In genomic region chr14:74543771-74544170, GRCh38 we compare ENCODE assay signal across 33 cellular contexts.
"Had no signal": no experiment of that assay in that cellular context is flagged by ENCODE, and none has a peak within 500 bp of the region (broad histone marks: within the 10 kb centered on the region; RNA-seq: fewer than 3 reads in every experiment).

No MANE protein-coding gene starts in this region.

- H3K27ac Mint-ChIP-seq: activated CD4-positive, alpha-beta memory T cell treated with anti-CD3 and anti-CD28 coated beads for 36 hours; activated CD4-positive, alpha-beta T cell treated with anti-CD3 and anti-CD28 coated beads for 36 hours; activated CD4-positive, alpha-beta T cell treated with anti-CD3 and anti-CD28 coated beads, Interleukin-2, amount 10 ng/mL, durations not matched to agents 24 days and 14 days; activated CD8-positive, alpha-beta memory T cell treated with anti-CD3 and anti-CD28 coated beads, Interleukin-2, amount 10 ng/mL, durations not matched to agents 7 days and 5 days; activated CD8-positive, alpha-beta T cell treated with anti-CD3 and anti-CD28 coated beads, Interleukin-2, amount 10 ng/mL, durations not matched to agents 7 days and 5 days; activated naive CD4-positive, alpha-beta T cell treated with anti-CD3 and anti-CD28 coated beads for 36 hours; activated naive CD4-positive, alpha-beta T cell treated with anti-CD3 and anti-CD28 coated beads, Interleukin-2, amount 50 U/mL, for 24 hours; activated naive CD8-positive, alpha-beta T cell treated with anti-CD3 and anti-CD28 coated beads for 36 hours; activated naive CD8-positive, alpha-beta T cell treated with anti-CD3 and anti-CD28 coated beads, Interleukin-2, amount 50 U/mL, for 24 hours; activated T-helper 1 cell treated with anti-CD3 and anti-CD28 coated beads, Interleukin-12 subunit alpha, Interleukin-12 subunit beta, Interleukin-2, Interleukin-4 antibody, amounts not matched to agents 30 ng/mL and 10 ng/mL and 1 ng/mL, durations not matched to agents 14 hours and 24 hours and 36 hours; activated T-helper 2 cell treated with anti-CD3 and anti-CD28 coated beads, Interferon-gamma antibody, Interleukin-2, Interleukin-4, amounts not matched to agents 10 μg/mL and 5 μg/mL and 100 μg/mL, durations not matched to agents 14 hours and 24 hours and 36 hours; brain; T-helper 17 cell had no signal

- H3K4me1 ChIP-seq: adrenal gland, breast epithelium, colonic mucosa had no signal

- H3K9me3 ChIP-seq: adrenal gland, ascending aorta, breast epithelium, colonic mucosa, esophagus squamous epithelium had no signal

- H3K9me3 Mint-ChIP-seq: activated CD4-positive, alpha-beta memory T cell treated with anti-CD3 and anti-CD28 coated beads for 36 hours; activated CD4-positive, alpha-beta T cell treated with anti-CD3 and anti-CD28 coated beads, Interleukin-2, amount 10 ng/mL, durations not matched to agents 24 days and 14 days; activated naive CD4-positive, alpha-beta T cell treated with anti-CD3 and anti-CD28 coated beads for 36 hours; activated naive CD4-positive, alpha-beta T cell treated with anti-CD3 and anti-CD28 coated beads, Interleukin-2, amount 50 U/mL, for 24 hours; activated naive CD8-positive, alpha-beta T cell treated with anti-CD3 and anti-CD28 coated beads for 36 hours; activated naive CD8-positive, alpha-beta T cell treated with anti-CD3 and anti-CD28 coated beads, Interleukin-2, amount 50 U/mL, for 24 hours; activated T-helper 1 cell treated with anti-CD3 and anti-CD28 coated beads, Interleukin-12 subunit alpha, Interleukin-12 subunit beta, Interleukin-2, Interleukin-4 antibody, amounts not matched to agents 30 ng/mL and 10 ng/mL and 1 ng/mL, durations not matched to agents 14 hours and 24 hours and 36 hours; activated T-helper 2 cell treated with anti-CD3 and anti-CD28 coated beads, Interferon-gamma antibody, Interleukin-2, Interleukin-4, amounts not matched to agents 10 μg/mL and 5 μg/mL and 100 μg/mL, durations not matched to agents 14 hours and 24 hours and 36 hours; brain had no signal

- ATAC-seq: activated CD4-positive, alpha-beta T cell treated with anti-CD3 and anti-CD28 coated beads for 36 hours; activated CD8-positive, alpha-beta memory T cell treated with anti-CD3 and anti-CD28 coated beads, Interleukin-2, amount 10 ng/mL, durations not matched to agents 7 days and 5 days; activated CD8-positive, alpha-beta T cell treated with anti-CD3 and anti-CD28 coated beads, Interleukin-2, amount 10 ng/mL, durations not matched to agents 7 days and 5 days; activated naive CD8-positive, alpha-beta T cell treated with anti-CD3 and anti-CD28 coated beads, Interleukin-2, amount 50 U/mL, for 24 hours; T-helper 17 cell had no signal

- H3K27me3 ChIP-seq: adrenal gland, ascending aorta, breast epithelium, cardiac muscle cell, colonic mucosa, esophagus squamous epithelium had no signal

- H3K36me3 Mint-ChIP-seq: activated CD4-positive, alpha-beta memory T cell treated with anti-CD3 and anti-CD28 coated beads for 36 hours; activated CD8-positive, alpha-beta memory T cell treated with anti-CD3 and anti-CD28 coated beads, Interleukin-2, amount 10 ng/mL, durations not matched to agents 7 days and 5 days; activated naive CD4-positive, alpha-beta T cell treated with anti-CD3 and anti-CD28 coated beads, Interleukin-2, amount 50 U/mL, for 24 hours; activated naive CD8-positive, alpha-beta T cell treated with anti-CD3 and anti-CD28 coated beads for 36 hours; brain had no signal

- H3K4me1 Mint-ChIP-seq: activated CD4-positive, alpha-beta T cell treated with anti-CD3 and anti-CD28 coated beads for 36 hours; activated CD4-positive, alpha-beta T cell treated with anti-CD3 and anti-CD28 coated beads, Interleukin-2, amount 10 ng/mL, durations not matched to agents 24 days and 14 days; activated CD8-positive, alpha-beta memory T cell treated with anti-CD3 and anti-CD28 coated beads, Interleukin-2, amount 10 ng/mL, durations not matched to agents 7 days and 5 days; activated naive CD4-positive, alpha-beta T cell treated with anti-CD3 and anti-CD28 coated beads, Interleukin-2, amount 50 U/mL, for 24 hours; activated naive CD8-positive, alpha-beta T cell treated with anti-CD3 and anti-CD28 coated beads for 36 hours; activated naive CD8-positive, alpha-beta T cell treated with anti-CD3 and anti-CD28 coated beads, Interleukin-2, amount 50 U/mL, for 24 hours had no signal

- H3K27ac ChIP-seq: adrenal gland, breast epithelium, cardiac muscle cell, colonic mucosa, epithelial cell of prostate, esophagus squamous epithelium had no signal

- DNase-seq: activated CD4-positive, alpha-beta memory T cell treated with anti-CD3 and anti-CD28 coated beads for 36 hours; activated CD4-positive, alpha-beta T cell treated with anti-CD3 and anti-CD28 coated beads for 36 hours; activated CD4-positive, alpha-beta T cell treated with anti-CD3 and anti-CD28 coated beads, Interleukin-2, amount 10 ng/mL, durations not matched to agents 24 days and 14 days; activated CD4-positive, CD25-positive, alpha-beta regulatory T cell; activated CD4-positive, CD25-positive, alpha-beta regulatory T cell treated with anti-CD3 and anti-CD28 coated beads, Interleukin-2, amount 50 U/mL, for 72 hours; activated CD8-positive, alpha-beta memory T cell treated with anti-CD3 and anti-CD28 coated beads, Interleukin-2, amount 10 ng/mL, durations not matched to agents 7 days and 5 days; activated CD8-positive, alpha-beta memory T cell treated with anti-CD3 and anti-CD28 coated beads, Interleukin-2, amount 50 U/mL, for 4 hours; activated CD8-positive, alpha-beta T cell treated with anti-CD3 and anti-CD28 coated beads, Interleukin-2, amount 10 ng/mL, durations not matched to agents 7 days and 5 days; activated effector memory CD4-positive, alpha-beta T cell treated with anti-CD3 and anti-CD28 coated beads, Interleukin-2, amount 50 U/mL, for 16 hours; activated naive CD4-positive, alpha-beta T cell treated with anti-CD3 and anti-CD28 coated beads for 36 hours; activated naive CD8-positive, alpha-beta T cell treated with anti-CD3 and anti-CD28 coated beads for 36 hours; activated naive CD8-positive, alpha-beta T cell treated with anti-CD3 and anti-CD28 coated beads, Interleukin-2, amount 50 U/mL, for 24 hours; activated T-cell treated with anti-CD3 and anti-CD28 coated beads, Interleukin-2, amount 50 U/mL, for 1 hour; activated T-cell treated with anti-CD3 and anti-CD28 coated beads, Interleukin-2, amount 50 U/mL, for 48 hours; adrenal gland; amygdala; central memory CD4-positive, alpha-beta T cell; cerebellar nuclear complex; colonic mucosa; effector CD8-positive, alpha-beta T cell; esophagus squamous epithelium; foreskin melanocyte; head of caudate nucleus; T-helper 1 cell; T-helper 17 cell had no signal

- H3K36me3 ChIP-seq: adrenal gland, breast epithelium, cardiac muscle cell, colonic mucosa had no signal

- H3K4me3 Mint-ChIP-seq: activated CD4-positive, alpha-beta memory T cell treated with anti-CD3 and anti-CD28 coated beads for 36 hours; activated CD4-positive, alpha-beta T cell treated with anti-CD3 and anti-CD28 coated beads for 36 hours; activated CD4-positive, alpha-beta T cell treated with anti-CD3 and anti-CD28 coated beads, Interleukin-2, amount 10 ng/mL, durations not matched to agents 24 days and 14 days; activated CD8-positive, alpha-beta memory T cell treated with anti-CD3 and anti-CD28 coated beads, Interleukin-2, amount 10 ng/mL, durations not matched to agents 7 days and 5 days; activated CD8-positive, alpha-beta T cell treated with anti-CD3 and anti-CD28 coated beads, Interleukin-2, amount 10 ng/mL, durations not matched to agents 7 days and 5 days; activated naive CD4-positive, alpha-beta T cell treated with anti-CD3 and anti-CD28 coated beads for 36 hours; activated naive CD4-positive, alpha-beta T cell treated with anti-CD3 and anti-CD28 coated beads, Interleukin-2, amount 50 U/mL, for 24 hours; activated naive CD8-positive, alpha-beta T cell treated with anti-CD3 and anti-CD28 coated beads for 36 hours; activated naive CD8-positive, alpha-beta T cell treated with anti-CD3 and anti-CD28 coated beads, Interleukin-2, amount 50 U/mL, for 24 hours; activated T-helper 1 cell treated with anti-CD3 and anti-CD28 coated beads, Interleukin-12 subunit alpha, Interleukin-12 subunit beta, Interleukin-2, Interleukin-4 antibody, amounts not matched to agents 30 ng/mL and 10 ng/mL and 1 ng/mL, durations not matched to agents 14 hours and 24 hours and 36 hours; brain; T-helper 17 cell had no signal

- H3K4me3 ChIP-seq: adrenal gland, ascending aorta, breast epithelium, cardiac muscle cell, colonic mucosa, esophagus squamous epithelium had no signal

- H3K27me3 Mint-ChIP-seq: activated CD4-positive, alpha-beta memory T cell treated with anti-CD3 and anti-CD28 coated beads for 36 hours; activated CD4-positive, alpha-beta T cell treated with anti-CD3 and anti-CD28 coated beads for 36 hours; activated naive CD4-positive, alpha-beta T cell treated with anti-CD3 and anti-CD28 coated beads, Interleukin-2, amount 50 U/mL, for 24 hours had no signal
